ENCODE assay signal across 9 cellular contexts in genomic region chr15:56468271-56468912, GRCh38. TPM values are rescaled to one million over a fixed set of nuclear protein-coding genes. Genes with fewer than 3 reads are reported as not detected.
DNase-seq lines count a peak whose midpoint lies in the region; ATAC-seq lines count a peak whose summit lies in the region.
"Had no signal": no experiment of that assay in that cellular context is flagged by ENCODE, and none has a peak within 500 bp of the region (broad histone marks: within the 10 kb centered on the region; RNA-seq: fewer than 3 reads in every experiment).

No MANE protein-coding gene starts in this region.

- H3K36me3 Mint-ChIP-seq in activated CD8-positive, alpha-beta T cell treated with anti-CD3 and anti-CD28 coated beads, Interleukin-2, amount 10 ng/mL, durations not matched to agents 7 days and 5 days (ENCODE audit: low read depth): no peaks in the 10 kb centered on the region

- no peaks in the 10 kb centered on the region for H3K9me3 Mint-ChIP-seq in activated CD8-positive, alpha-beta T cell treated with anti-CD3 and anti-CD28 coated beads, Interleukin-2, amount 10 ng/mL, durations not matched to agents 7 days and 5 days (ENCODE audit: insufficient read depth)

- H3K27me3 Mint-ChIP-seq in activated CD8-positive, alpha-beta T cell treated with anti-CD3 and anti-CD28 coated beads, Interleukin-2, amount 10 ng/mL, durations not matched to agents 7 days and 5 days (ENCODE audit: low read depth): peaks cover 14% of the 10 kb centered on the region

- no peaks in the 10 kb centered on the region for H3K9me3 ChIP-seq in muscle layer of duodenum (ENCODE audit: control insufficient read depth in 1 of 2, low read length in 2 of 2)
- no peaks in the 10 kb centered on the region for H3K9me3 ChIP-seq in SJCRH30 (replicated peaks)

- DNase-seq in ACHN (peak; percentile 62), SJCRH30 (no peak), NCI-H748 treated with DMSO at 0.1 percent for 48 hours (lab: John Stamatoyannopoulos, UW) (no peak)
- peak; percentile 49 for DNase-seq in activated CD8-positive, alpha-beta T cell treated with anti-CD3 and anti-CD28 coated beads, Interleukin-2, amount 10 ng/mL, durations not matched to agents 7 days and 5 days
- no peak for DNase-seq in stimulated activated CD4-positive, alpha-beta T cell treated with anti-CD3 and anti-CD28 coated beads, Interleukin-4, amount 100 ng/mL, for 1 hour

- H3K27ac Mint-ChIP-seq in activated CD8-positive, alpha-beta T cell treated with anti-CD3 and anti-CD28 coated beads, Interleukin-2, amount 10 ng/mL, durations not matched to agents 7 days and 5 days: peak overlapping the region; percentile 76

- CTCF ChIA-PET in activated CD8-positive, alpha-beta T cell treated with anti-CD3 and anti-CD28 coated beads, Interleukin-2, amount 10 ng/mL, durations not matched to agents 7 days and 5 days (lab: Charles Lee): interaction anchor here (1.1 to 1.5 kb wide), 2 partner anchors 23 to 224 kb away, joined by 3 to 9 read pairs; no protein-coding TSS in a partner anchor

- in situ Hi-C loops in ACHN (cut with HindIII; ENCODE audit: low pct_ligation_motif_present, low pct_unique_long_range_greater_than_20kb, low sequenced_read_pairs): no loop called here

- peaks cover 30% of the 10 kb centered on the region for H3K4me1 Mint-ChIP-seq in activated CD8-positive, alpha-beta T cell treated with anti-CD3 and anti-CD28 coated beads, Interleukin-2, amount 10 ng/mL, durations not matched to agents 7 days and 5 days (ENCODE audit: low read depth)

- H3K36me3 ChIP-seq in muscle layer of duodenum (ENCODE audit: control insufficient read depth in 1 of 2, insufficient read depth in 2 of 2, low read length in 2 of 2) (no peaks in the 10 kb centered on the region), SJCRH30 (no peaks in the 10 kb centered on the region)

- peaks cover 0 to 12% of the 10 kb centered on the region in 2 donors for H3K4me1 ChIP-seq in muscle layer of duodenum (ENCODE audit: control insufficient read depth in 1 of 2, insufficient read depth in 2 of 2, low read length in 2 of 2)
- H3K4me1 ChIP-seq in SJCRH30: no peaks in the 10 kb centered on the region

- ATAC-seq in GM18909 (IDR thresholded peaks at IDR 0.05; ENCODE audit: poor library complexity, unreplicated experiment) (peak; percentile 48), HG03469 (IDR thresholded peaks at IDR 0.05; ENCODE audit: unreplicated experiment) (peak; percentile 45)
- peak; percentile 62 for ATAC-seq in activated CD8-positive, alpha-beta T cell treated with anti-CD3 and anti-CD28 coated beads, Interleukin-2, amount 10 ng/mL, durations not matched to agents 7 days and 5 days

- POLR2A ChIA-PET in activated CD8-positive, alpha-beta T cell treated with anti-CD3 and anti-CD28 coated beads, Interleukin-2, amount 10 ng/mL, durations not matched to agents 7 days and 5 days (lab: Charles Lee): interaction anchor here (0.9 to 1.5 kb wide), 2 partner anchors 265 to 452 kb away, joined by 3 read pairs; partner anchors contain the start of gene ZNF280D

- peak overlapping the region; percentile 77 for H3K4me3 Mint-ChIP-seq in activated CD8-positive, alpha-beta T cell treated with anti-CD3 and anti-CD28 coated beads, Interleukin-2, amount 10 ng/mL, durations not matched to agents 7 days and 5 days

- H3K27ac ChIP-seq in muscle layer of duodenum (ENCODE audit: low read length) (no peak overlapping the region), SJCRH30 (no peak overlapping the region)

- no peaks in the 10 kb centered on the region for H3K27me3 ChIP-seq in muscle layer of duodenum (ENCODE audit: low read depth, low read length)
- H3K27me3 ChIP-seq in SJCRH30: no peaks in the 10 kb centered on the region

- peak overlapping the region; percentile 53 to 61 for H3K4me3 ChIP-seq in muscle layer of duodenum (ENCODE audit: low read depth in 1 of 2, low read length in 2 of 2)
- H3K4me3 ChIP-seq in SJCRH30: no peak overlapping the region

RNA-seq across cellular contexts. Expression of gene MNS1, which starts 3.5 kb away (rescaled TPM):
- under 1 TPM; 0.23 to 0.47 TPM for total RNA-seq in activated CD8-positive, alpha-beta T cell treated with anti-CD3 and anti-CD28 coated beads, Interleukin-2, amount 10 ng/mL, durations not matched to agents 7 days and 5 days
- total RNA-seq in SJCRH30 (2014; rRNA removed; shearing (Covaris generic)): 8.2 and 10.6 TPM in 2 replicates
- total RNA-seq: bronchial epithelial cell had no signal

Comparison
In these comparisons a context has a peak if more than half of its experiments do, and no peak if none do; other contexts are left out.
1. DNase-seq: peak in ACHN (single experiment) and activated CD8-positive, alpha-beta T cell treated with anti-CD3 and anti-CD28 coated beads, Interleukin-2, amount 10 ng/mL, durations not matched to agents 7 days and 5 days (single experiment); none in SJCRH30 (0 of 2), NCI-H748 treated with DMSO at 0.1 percent for 48 hours (single experiment) and stimulated activated CD4-positive, alpha-beta T cell treated with anti-CD3 and anti-CD28 coated beads, Interleukin-4, amount 100 ng/mL, for 1 hour (single experiment).
2. Peak in every context shown above with its lines, with median percentiles within 50 percentile points of each other: ATAC-seq.